12 cellular contexts compared by ENCODE assay signal in genomic region chr7:131501930-131502685, GRCh38. TPM values are rescaled to one million over a fixed set of nuclear protein-coding genes. Genes with fewer than 3 reads are reported as not detected.
DNase-seq lines count a peak whose midpoint lies in the region; ATAC-seq and TF ChIP-seq lines count a peak whose summit lies in the region.
"Had no signal": no experiment of that assay in that cellular context is flagged by ENCODE, and none has a peak within 500 bp of the region (broad histone marks: within the 10 kb centered on the region; RNA-seq: fewer than 3 reads in every experiment).

No MANE protein-coding gene starts in this region.

- no peak for DNase-seq in activated naive CD8-positive, alpha-beta T cell treated with anti-CD3 and anti-CD28 coated beads, Interleukin-2, amount 10 ng/mL, durations not matched to agents 7 days and 5 days
- DNase-seq in activated naive CD8-positive, alpha-beta T cell treated with anti-CD3 and anti-CD28 coated beads, Interleukin-2, amount 50 U/mL, for 24 hours, result no peak
- DNase-seq in activated CD4-positive, alpha-beta memory T cell treated with anti-CD3 and anti-CD28 coated beads, Interleukin-2, amount 10 ng/mL, durations not matched to agents 7 days and 5 days, result no peak
- DNase-seq in right lobe of liver, result no peak
- DNase-seq in uterus, result no peak
- no peak for DNase-seq in NCI-H1930 (lab: John Stamatoyannopoulos, UW)
- no peak for DNase-seq in C1 segment of cervical spinal cord (lab: John Stamatoyannopoulos, UW)
- no peak for DNase-seq in activated T-cell treated with anti-CD3 and anti-CD28 coated beads for 4 hours
- DNase-seq: activated CD4-positive, CD25-positive, alpha-beta regulatory T cell treated with anti-CD3 and anti-CD28 coated beads, Interleukin-2, amount 50 U/mL, for 72 hours; NCI-H187; spleen had no signal

- H3K4me3 Mint-ChIP-seq in activated naive CD8-positive, alpha-beta T cell treated with anti-CD3 and anti-CD28 coated beads, Interleukin-2, amount 10 ng/mL, durations not matched to agents 7 days and 5 days, result peak overlapping the region; percentile 55
- H3K4me3 Mint-ChIP-seq in activated naive CD8-positive, alpha-beta T cell treated with anti-CD3 and anti-CD28 coated beads, Interleukin-2, amount 50 U/mL, for 24 hours, result no peak overlapping the region
- H3K4me3 Mint-ChIP-seq in activated CD4-positive, alpha-beta memory T cell treated with anti-CD3 and anti-CD28 coated beads, Interleukin-2, amount 10 ng/mL, durations not matched to agents 7 days and 5 days, result no peak overlapping the region
- H3K4me3 Mint-ChIP-seq: dendritic cell treated with granulocyte-macrophage colony-stimulating factor and Interleukin-4, amounts not matched to agents 40 ng/mL and 50 ng/mL, for 4 days had no signal

- no peak for ATAC-seq in activated naive CD8-positive, alpha-beta T cell treated with anti-CD3 and anti-CD28 coated beads, Interleukin-2, amount 10 ng/mL, durations not matched to agents 7 days and 5 days (ENCODE audit: low read depth)
- ATAC-seq in activated naive CD8-positive, alpha-beta T cell treated with anti-CD3 and anti-CD28 coated beads, Interleukin-2, amount 50 U/mL, for 24 hours, result no peak
- ATAC-seq in right lobe of liver, result no peak

- H3K27ac ChIP-seq in right lobe of liver, result peak overlapping the region in 2 of 3 donors; percentile 76 to 82
- H3K27ac ChIP-seq in uterus, result peak overlapping the region; percentile 53 to 66

- no peak overlapping the region for H3K4me3 ChIP-seq in right lobe of liver
- no peak overlapping the region for H3K4me3 ChIP-seq in uterus
- H3K4me3 ChIP-seq: spleen had no signal

- H3K9me3 ChIP-seq in right lobe of liver (no peaks in the 10 kb centered on the region), uterus (no peaks in the 10 kb centered on the region)
- H3K9me3 ChIP-seq: spleen had no signal

- intact Hi-C loops in right lobe of liver (cut with DNase I), result no loop called here
- intact Hi-C loops in uterus (cut with DNase I; ENCODE audit: low total_unique reads), result no loop called here

- TF ChIP-seq POLR2A in right lobe of liver (IDR thresholded peaks at IDR 0.05), result no peak
- TF ChIP-seq POLR2A in uterus (IDR thresholded peaks at IDR 0.05), result no peak

- peaks cover 6% of the 10 kb centered on the region for H3K36me3 Mint-ChIP-seq in activated naive CD8-positive, alpha-beta T cell treated with anti-CD3 and anti-CD28 coated beads, Interleukin-2, amount 10 ng/mL, durations not matched to agents 7 days and 5 days
- no peaks in the 10 kb centered on the region for H3K36me3 Mint-ChIP-seq in activated naive CD8-positive, alpha-beta T cell treated with anti-CD3 and anti-CD28 coated beads, Interleukin-2, amount 50 U/mL, for 24 hours (ENCODE audit: low read depth)
- peaks cover 11% of the 10 kb centered on the region for H3K36me3 Mint-ChIP-seq in activated CD4-positive, alpha-beta memory T cell treated with anti-CD3 and anti-CD28 coated beads, Interleukin-2, amount 10 ng/mL, durations not matched to agents 7 days and 5 days (ENCODE audit: low read depth)

- peaks cover 22% of the 10 kb centered on the region for H3K4me1 Mint-ChIP-seq in activated naive CD8-positive, alpha-beta T cell treated with anti-CD3 and anti-CD28 coated beads, Interleukin-2, amount 10 ng/mL, durations not matched to agents 7 days and 5 days
- peaks cover 36% of the 10 kb centered on the region for H3K4me1 Mint-ChIP-seq in activated naive CD8-positive, alpha-beta T cell treated with anti-CD3 and anti-CD28 coated beads, Interleukin-2, amount 50 U/mL, for 24 hours
- peaks cover 25% of the 10 kb centered on the region for H3K4me1 Mint-ChIP-seq in activated CD4-positive, alpha-beta memory T cell treated with anti-CD3 and anti-CD28 coated beads, Interleukin-2, amount 10 ng/mL, durations not matched to agents 7 days and 5 days

- CTCF ChIA-PET in activated CD4-positive, alpha-beta memory T cell treated with anti-CD3 and anti-CD28 coated beads, Interleukin-2, amount 10 ng/mL, durations not matched to agents 7 days and 5 days (lab: Charles Lee), result interaction anchor here (1.0 to 3.1 kb wide), 4 partner anchors 11 to 396 kb away, joined by 3 to 22 read pairs (median 4); no protein-coding TSS in a partner anchor

- no peaks in the 10 kb centered on the region for H3K27me3 Mint-ChIP-seq in activated naive CD8-positive, alpha-beta T cell treated with anti-CD3 and anti-CD28 coated beads, Interleukin-2, amount 10 ng/mL, durations not matched to agents 7 days and 5 days
- H3K27me3 Mint-ChIP-seq in activated naive CD8-positive, alpha-beta T cell treated with anti-CD3 and anti-CD28 coated beads, Interleukin-2, amount 50 U/mL, for 24 hours, result no peaks in the 10 kb centered on the region
- H3K27me3 Mint-ChIP-seq in activated CD4-positive, alpha-beta memory T cell treated with anti-CD3 and anti-CD28 coated beads, Interleukin-2, amount 10 ng/mL, durations not matched to agents 7 days and 5 days, result no peaks in the 10 kb centered on the region

- H3K36me3 ChIP-seq in right lobe of liver (no peaks in the 10 kb centered on the region), uterus (no peaks in the 10 kb centered on the region)

- H3K27me3 ChIP-seq in right lobe of liver, result no peaks in the 10 kb centered on the region
- no peaks in the 10 kb centered on the region for H3K27me3 ChIP-seq in uterus
- H3K27me3 ChIP-seq: spleen had no signal

- WGBS in right lobe of liver (ENCODE audit: insufficient coverage, low coverage, low lambda C conversion rate, missing lambda C conversion rate), result 66% methylated on average over 7 of the region's 14 CpGs

- H3K9me3 Mint-ChIP-seq in activated naive CD8-positive, alpha-beta T cell treated with anti-CD3 and anti-CD28 coated beads, Interleukin-2, amount 10 ng/mL, durations not matched to agents 7 days and 5 days, result no peaks in the 10 kb centered on the region
- no peaks in the 10 kb centered on the region for H3K9me3 Mint-ChIP-seq in activated naive CD8-positive, alpha-beta T cell treated with anti-CD3 and anti-CD28 coated beads, Interleukin-2, amount 50 U/mL, for 24 hours
- no peaks in the 10 kb centered on the region for H3K9me3 Mint-ChIP-seq in activated CD4-positive, alpha-beta memory T cell treated with anti-CD3 and anti-CD28 coated beads, Interleukin-2, amount 10 ng/mL, durations not matched to agents 7 days and 5 days
- H3K9me3 Mint-ChIP-seq: dendritic cell treated with granulocyte-macrophage colony-stimulating factor and Interleukin-4, amounts not matched to agents 40 ng/mL and 50 ng/mL, for 4 days had no signal

- peaks cover 0 to 37% (median 16%) of the 10 kb centered on the region in 4 donors for H3K4me1 ChIP-seq in right lobe of liver
- H3K4me1 ChIP-seq in uterus, result peaks cover 0 to 8% of the 10 kb centered on the region in 2 donors

- TF ChIP-seq CTCF in right lobe of liver (IDR thresholded peaks at IDR 0.05) (no peak), uterus (IDR thresholded peaks at IDR 0.05) (no peak)

- POLR2A ChIA-PET in activated naive CD8-positive, alpha-beta T cell treated with anti-CD3 and anti-CD28 coated beads, Interleukin-2, amount 10 ng/mL, durations not matched to agents 7 days and 5 days (lab: Charles Lee), result no interaction called here
- POLR2A ChIA-PET in activated CD4-positive, alpha-beta memory T cell treated with anti-CD3 and anti-CD28 coated beads, Interleukin-2, amount 10 ng/mL, durations not matched to agents 7 days and 5 days (lab: Charles Lee), result interaction anchor here (0.7 to 1.7 kb wide), 6 partner anchors 9 to 632 kb away, joined by 3 to 6 read pairs (median 4); no protein-coding TSS in a partner anchor

- peak overlapping the region; percentile 58 for H3K27ac Mint-ChIP-seq in activated naive CD8-positive, alpha-beta T cell treated with anti-CD3 and anti-CD28 coated beads, Interleukin-2, amount 10 ng/mL, durations not matched to agents 7 days and 5 days
- no peak overlapping the region for H3K27ac Mint-ChIP-seq in activated naive CD8-positive, alpha-beta T cell treated with anti-CD3 and anti-CD28 coated beads, Interleukin-2, amount 50 U/mL, for 24 hours
- H3K27ac Mint-ChIP-seq in activated CD4-positive, alpha-beta memory T cell treated with anti-CD3 and anti-CD28 coated beads, Interleukin-2, amount 10 ng/mL, durations not matched to agents 7 days and 5 days, result peak overlapping the region; percentile 44
- H3K27ac Mint-ChIP-seq: dendritic cell treated with granulocyte-macrophage colony-stimulating factor and Interleukin-4, amounts not matched to agents 40 ng/mL and 50 ng/mL, for 4 days had no signal

RNA-seq across cellular contexts. Expression of gene PODXL, which starts 54.3 kb away (rescaled TPM):
- total RNA-seq in activated naive CD8-positive, alpha-beta T cell treated with anti-CD3 and anti-CD28 coated beads, Interleukin-2, amount 10 ng/mL, durations not matched to agents 7 days and 5 days, result 1 to 10 TPM; 1.4 to 1.5 TPM
- 1 to 10 TPM; 1.6 TPM for total RNA-seq in activated CD4-positive, alpha-beta memory T cell treated with anti-CD3 and anti-CD28 coated beads, Interleukin-2, amount 10 ng/mL, durations not matched to agents 7 days and 5 days
- total RNA-seq in right lobe of liver (10 to 100 TPM in 1 of 6 experiments, 1 to 10 TPM in 5; 2.1 to 11.4 (median 3.4) TPM), uterus (100 to 1,000 TPM in 1 of 4 donors, 10 to 100 TPM in 3; 33.6 to 135 (median 36.1) TPM)
